8 cellular contexts compared by ENCODE assay signal in genomic region chr7:158975526-158976467, GRCh38.
DNase-seq lines count a peak whose midpoint lies in the region; ATAC-seq and TF ChIP-seq lines count a peak whose summit lies in the region.

No MANE protein-coding gene starts in this region.

- H3K9me3 Mint-ChIP-seq in CD4-positive, alpha-beta memory T cell: peaks cover 0 to 11% (median under 1%) of the 10 kb centered on the region in 8 donors

- no peak overlapping the region for H3K4me3 ChIP-seq in CD4-positive, alpha-beta memory T cell (ENCODE audit: low read length in 2 of 2)
- H3K4me3 ChIP-seq in SJCRH30 (peak overlapping the region; percentile 43), tibial nerve (no peak overlapping the region)

- ATAC-seq in HG02798 (IDR thresholded peaks at IDR 0.05; ENCODE audit: poor library complexity, unreplicated experiment): peak; percentile 1

- no peak for TF ChIP-seq POLR2A in tibial nerve (IDR thresholded peaks at IDR 0.05)

- no peak overlapping the region for H3K27ac ChIP-seq in CD4-positive, alpha-beta memory T cell (ENCODE audit: low read depth, low read length)
- H3K27ac ChIP-seq in SJCRH30 (no peak overlapping the region), tibial nerve (no peak overlapping the region)

- no peak for TF ChIP-seq CTCF in tibial nerve (IDR thresholded peaks at IDR 0.05)

- TF ChIP-seq EP300 in tibial nerve (IDR thresholded peaks at IDR 0.05): no peak

- H3K36me3 Mint-ChIP-seq in CD4-positive, alpha-beta memory T cell: peaks cover 0 to 1% of the 10 kb centered on the region in 2 donors

- no peaks in the 10 kb centered on the region for H3K36me3 ChIP-seq in CD4-positive, alpha-beta memory T cell (ENCODE audit: insufficient read depth, low read length)
- H3K36me3 ChIP-seq in SJCRH30 (no peaks in the 10 kb centered on the region), tibial nerve (no peaks in the 10 kb centered on the region)

- CTCF ChIA-PET in CD4-positive, alpha-beta memory T cell (lab: Charles Lee; ENCODE audit: partially characterized antibody): interaction anchor here (0.8 to 6.1 kb wide), 42 partner anchors 9 to 581 kb away, joined by 3 to 154 read pairs (median 5); partner anchors contain the start of genes DYNC2I1 and NCAPG2

- POLR2A ChIA-PET in CD4-positive, alpha-beta memory T cell (lab: Charles Lee; ENCODE audit: partially characterized antibody): interaction anchor here (1.6 to 2.0 kb wide), 3 partner anchors 146 to 279 kb away, joined by 9 to 19 read pairs (median 9); partner anchors contain the start of genes ESYT2 and NCAPG2

- H3K27me3 ChIP-seq in CD4-positive, alpha-beta memory T cell (ENCODE audit: insufficient read depth, low read length): no peaks in the 10 kb centered on the region
- H3K27me3 ChIP-seq in SJCRH30: no peaks in the 10 kb centered on the region
- H3K27me3 ChIP-seq in tibial nerve: no peaks in the 10 kb centered on the region

- peak overlapping the region in 7 of 8 donors; percentile 17 to 99 (median 60) for H3K4me3 Mint-ChIP-seq in CD4-positive, alpha-beta memory T cell

- peak in 2 of 5 donors; percentile 25 to 52 for DNase-seq in CD4-positive, alpha-beta memory T cell
- peak; percentile 97 for DNase-seq in SJCRH30
- peak in 35 of 42 donors; percentile 26 to 81 (median 56) for DNase-seq in head of caudate nucleus
- no peak for DNase-seq in tibial nerve (ENCODE audit: low spot score in 2 of 2)
- no peak for DNase-seq in inferior parietal cortex (ENCODE audit: extremely low spot score)
- DNase-seq in EL: no peak
- DNase-seq in AG20443 (ENCODE audit: low spot score): no peak

- no peaks in the 10 kb centered on the region for H3K9me3 ChIP-seq in CD4-positive, alpha-beta memory T cell (ENCODE audit: control insufficient read depth in 1 of 2, low read length in 2 of 2)
- H3K9me3 ChIP-seq in SJCRH30 (replicated peaks) (no peaks in the 10 kb centered on the region), tibial nerve (peaks cover 0 to 12% (median 0%) of the 10 kb centered on the region in 4 donors)

- H3K4me1 ChIP-seq in CD4-positive, alpha-beta memory T cell (ENCODE audit: insufficient read depth, low read length): peaks cover 21% of the 10 kb centered on the region
- H3K4me1 ChIP-seq in SJCRH30 (peaks cover 16% of the 10 kb centered on the region), tibial nerve (peaks cover 0 to 12% (median 0%) of the 10 kb centered on the region in 4 donors)

- WGBS in tibial nerve, 2 donors: 71 to 73% methylated on average over 25 to 32 of the region's 33 CpGs

- intact Hi-C loops in CD4-positive, alpha-beta memory T cell (cut with micrococcal nuclease): loop anchor here (2.0 kb wide), 4 partner anchors 91 to 271 kb away; partner anchors contain the start of gene NCAPG2
- intact Hi-C loops in head of caudate nucleus (cut with DNase I): loop anchor here (5.0 kb wide), 1 partner anchor 278 kb away; no protein-coding TSS in a partner anchor

- H3K4me1 Mint-ChIP-seq in CD4-positive, alpha-beta memory T cell: peaks cover 11 to 24% (median 19%) of the 10 kb centered on the region in 4 donors

- peak overlapping the region in 4 of 7 donors; percentile 17 to 94 (median 71) for H3K27ac Mint-ChIP-seq in CD4-positive, alpha-beta memory T cell

- H3K27me3 Mint-ChIP-seq in CD4-positive, alpha-beta memory T cell: no peaks in the 10 kb centered on the region

Comparison
In these comparisons a context has a peak if more than half of its experiments do, and no peak if none do; other contexts are left out.
1. DNase-seq: peak in SJCRH30 (2 of 2) and head of caudate nucleus (35 of 42); none in tibial nerve (0 of 2), inferior parietal cortex (single experiment), EL (single experiment) and AG20443 (single experiment).